ENCODE assay signal across 8 cellular contexts in the genomic region with DNA sequence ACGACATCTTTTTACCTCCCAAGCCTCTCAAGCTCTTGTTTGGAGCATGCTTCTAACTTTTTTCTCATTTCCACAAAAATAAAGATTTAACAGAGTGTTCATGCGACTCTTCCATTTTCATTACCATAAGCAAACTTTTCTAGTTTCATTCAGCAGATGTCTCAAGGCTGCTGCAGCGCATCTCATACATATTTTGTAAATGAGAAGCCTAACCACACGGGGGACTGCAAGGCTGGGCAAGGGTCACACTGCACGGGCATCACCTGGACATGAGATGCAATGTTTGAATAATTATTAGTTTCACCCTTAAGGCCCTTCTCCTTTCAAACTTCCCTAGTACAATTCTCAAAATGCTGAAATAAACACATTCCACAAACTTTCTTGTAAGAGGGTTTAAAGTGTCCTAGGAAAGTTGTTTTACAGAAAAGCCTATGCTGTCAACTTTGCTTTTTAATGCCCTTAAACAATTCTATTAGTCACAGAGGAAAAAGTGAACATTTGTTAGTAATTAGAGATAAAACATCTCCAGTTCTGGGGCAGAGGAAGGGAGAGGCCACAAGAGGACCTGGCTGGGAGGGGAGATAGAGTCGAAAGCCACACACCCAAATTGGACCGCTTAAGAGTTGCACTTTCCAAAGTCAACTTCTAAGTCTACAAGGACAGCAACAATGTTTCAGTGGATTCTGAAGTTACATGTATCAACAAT. TPM values are rescaled to one million over a fixed set of nuclear protein-coding genes. Genes with fewer than 3 reads are reported as not detected.
DNase-seq lines count a peak whose midpoint lies in the region; ATAC-seq and TF ChIP-seq lines count a peak whose summit lies in the region.

No MANE protein-coding gene starts in this region.

- peak overlapping the region; percentile 73 for H3K4me3 ChIP-seq in AG04450 (ENCODE audit: low read depth, low read length)
- H3K4me3 ChIP-seq in skeletal muscle satellite cell (ENCODE audit: low read length) = peak overlapping the region; percentile 79

- no peaks in the 10 kb centered on the region for H3K9me3 Mint-ChIP-seq in activated CD8-positive, alpha-beta T cell treated with anti-CD3 and anti-CD28 coated beads, Interleukin-2, amount 10 ng/mL, durations not matched to agents 7 days and 5 days (ENCODE audit: insufficient read depth)

- peaks cover 12% of the 10 kb centered on the region for H3K27me3 Mint-ChIP-seq in activated CD8-positive, alpha-beta T cell treated with anti-CD3 and anti-CD28 coated beads, Interleukin-2, amount 10 ng/mL, durations not matched to agents 7 days and 5 days (ENCODE audit: low read depth)

- POLR2A ChIA-PET in AG04450 (lab: Yijun Ruan, JAX) = no interaction called here
- POLR2A ChIA-PET in activated CD8-positive, alpha-beta T cell treated with anti-CD3 and anti-CD28 coated beads, Interleukin-2, amount 10 ng/mL, durations not matched to agents 7 days and 5 days (lab: Charles Lee) = no interaction called here

- intact Hi-C loops in left cardiac atrium (cut with DNase I) = no loop called here

- peak overlapping the region; percentile 80 for H3K4me3 Mint-ChIP-seq in activated CD8-positive, alpha-beta T cell treated with anti-CD3 and anti-CD28 coated beads, Interleukin-2, amount 10 ng/mL, durations not matched to agents 7 days and 5 days

- peaks cover 2% of the 10 kb centered on the region for H3K36me3 Mint-ChIP-seq in activated CD8-positive, alpha-beta T cell treated with anti-CD3 and anti-CD28 coated beads, Interleukin-2, amount 10 ng/mL, durations not matched to agents 7 days and 5 days (ENCODE audit: low read depth)

- ATAC-seq in activated CD8-positive, alpha-beta T cell treated with anti-CD3 and anti-CD28 coated beads, Interleukin-2, amount 10 ng/mL, durations not matched to agents 7 days and 5 days = no peak
- ATAC-seq in left cardiac atrium = peak in 1 of 2 donors; percentile 26

- peak overlapping the region; percentile 99 for H3K4me2 ChIP-seq in skeletal muscle satellite cell (ENCODE audit: low read length)

- no peaks in the 10 kb centered on the region for H3K36me3 ChIP-seq in skeletal muscle satellite cell (ENCODE audit: insufficient read depth, low read length)

- H3K4me1 Mint-ChIP-seq in activated CD8-positive, alpha-beta T cell treated with anti-CD3 and anti-CD28 coated beads, Interleukin-2, amount 10 ng/mL, durations not matched to agents 7 days and 5 days (ENCODE audit: low read depth) = peaks cover 41% of the 10 kb centered on the region

- CTCF ChIA-PET in AG04450 (lab: Charles Lee) = no interaction called here
- CTCF ChIA-PET in activated CD8-positive, alpha-beta T cell treated with anti-CD3 and anti-CD28 coated beads, Interleukin-2, amount 10 ng/mL, durations not matched to agents 7 days and 5 days (lab: Charles Lee) = interaction anchor here (1.2 to 1.3 kb wide), 2 partner anchors 305 to 386 kb away, joined by 3 to 4 read pairs; no protein-coding TSS in a partner anchor

- no peak for TF ChIP-seq CTCF in AG04450 (IDR thresholded peaks at IDR 0.05; ENCODE audit: low read depth, low read length)

- no peaks in the 10 kb centered on the region; the same call in 1 of the 2 replicates for H3K9me3 ChIP-seq in AG04450 (ENCODE audit: control insufficient read depth, insufficient read depth, low read length)
- no peaks in the 10 kb centered on the region for H3K9me3 ChIP-seq in skeletal muscle satellite cell (replicated peaks; ENCODE audit: low read length)

- DNase-seq in AG04450 (ENCODE audit: low read depth, low spot score) (no peak), HCEC 1CT (peak; percentile 55), left cardiac atrium (peak; percentile 51), DMS153 (lab: John Stamatoyannopoulos, UW) (no peak), NCI-H1694 (lab: John Stamatoyannopoulos, UW) (no peak), NCI-H2107 (lab: John Stamatoyannopoulos, UW) (no peak)
- DNase-seq in activated CD8-positive, alpha-beta T cell treated with anti-CD3 and anti-CD28 coated beads, Interleukin-2, amount 10 ng/mL, durations not matched to agents 7 days and 5 days = no peak

- no peaks in the 10 kb centered on the region for H3K27me3 ChIP-seq in AG04450 (ENCODE audit: control insufficient read depth, insufficient read depth, low read length)
- H3K27me3 ChIP-seq in skeletal muscle satellite cell (ENCODE audit: control insufficient read depth, insufficient read depth, low read length) = no peaks in the 10 kb centered on the region

- peak overlapping the region; percentile 79 for H3K9ac ChIP-seq in skeletal muscle satellite cell (ENCODE audit: low read depth, low read length)

- peaks cover 20% of the 10 kb centered on the region for H3K4me1 ChIP-seq in skeletal muscle satellite cell (ENCODE audit: control insufficient read depth, insufficient read depth, low read length)

- peak overlapping the region; percentile 66 for H3K27ac Mint-ChIP-seq in activated CD8-positive, alpha-beta T cell treated with anti-CD3 and anti-CD28 coated beads, Interleukin-2, amount 10 ng/mL, durations not matched to agents 7 days and 5 days

- peak overlapping the region; percentile 11 for H3K27ac ChIP-seq in AG04450 (ENCODE audit: low read depth, low read length)

RNA-seq across cellular contexts. Expression of gene DENND1A, which starts 1.3 kb away (rescaled TPM):
- polyA plus RNA-seq in AG04450 (2011; rRNA removed) = 13.7 and 16.2 TPM in 2 replicates
- 22.7 and 30.1 TPM in 2 replicates for polyA minus RNA-seq in AG04450 (2011; rRNA and poly(A)+ RNA removed)
- total RNA-seq in activated CD8-positive, alpha-beta T cell treated with anti-CD3 and anti-CD28 coated beads, Interleukin-2, amount 10 ng/mL, durations not matched to agents 7 days and 5 days = 10 to 100 TPM; 13.0 to 15.5 TPM
- total RNA-seq in left cardiac atrium = 10 to 100 TPM; 16.2 to 17.7 TPM
- total RNA-seq in skeletal muscle satellite cell (2012; rRNA removed) = 19.0 and 19.7 TPM in 2 replicates

Comparison
In these comparisons a context has a peak if more than half of its experiments do, and no peak if none do; other contexts are left out.
1. DNase-seq: peak in HCEC 1CT (single experiment) and left cardiac atrium (single experiment); none in AG04450 (single experiment), activated CD8-positive, alpha-beta T cell treated with anti-CD3 and anti-CD28 coated beads, Interleukin-2, amount 10 ng/mL, durations not matched to agents 7 days and 5 days (single experiment), DMS153 (single experiment), NCI-H1694 (single experiment) and NCI-H2107 (single experiment).